In the genomic region with DNA sequence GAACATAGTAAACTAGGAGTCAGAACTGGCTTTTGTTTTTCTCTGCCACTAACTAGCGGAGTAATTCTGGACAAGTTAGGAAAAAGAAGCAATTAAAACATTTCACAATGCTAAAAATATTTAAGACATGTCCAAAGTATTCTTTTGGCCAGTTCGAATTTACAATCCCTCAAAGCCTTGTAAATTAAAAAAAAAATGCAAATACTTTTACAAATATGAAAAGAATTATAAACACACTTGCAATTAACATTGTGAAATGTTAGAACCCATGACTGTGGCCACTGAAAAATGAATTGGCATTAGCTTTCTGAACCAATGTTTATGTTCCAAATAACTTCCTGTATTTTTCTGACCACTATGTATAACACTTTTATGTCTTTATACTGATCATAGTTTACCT, we compare ENCODE assay signal across 18 cellular contexts. TPM values are rescaled to one million over a fixed set of nuclear protein-coding genes. Genes with fewer than 3 reads are reported as not detected.
DNase-seq lines count a peak whose midpoint lies in the region; ATAC-seq and TF ChIP-seq lines count a peak whose summit lies in the region.
"Had no signal": no experiment of that assay in that cellular context is flagged by ENCODE, and none has a peak within 500 bp of the region (broad histone marks: within the 10 kb centered on the region; RNA-seq: fewer than 3 reads in every experiment).

No MANE protein-coding gene starts in this region.

- H3K9me3 ChIP-seq in PC-9 (ENCODE audit: insufficient read depth, low read depth) (no peaks in the 10 kb centered on the region), heart right ventricle (no peaks in the 10 kb centered on the region)
- H3K9me3 ChIP-seq: ascending aorta, HAP-1, lower lobe of right lung, thyroid gland had no signal

- BruUV-seq in PC-9 (replicated peaks; lab: Mats Ljungman, UMichigan) = no TSS peak

- H3K27me3 ChIP-seq in PC-9 (ENCODE audit: insufficient read depth, low read depth) (no peaks in the 10 kb centered on the region), heart right ventricle (no peaks in the 10 kb centered on the region), foreskin keratinocyte (no peaks in the 10 kb centered on the region)
- H3K27me3 ChIP-seq: ascending aorta, thyroid gland had no signal

- H3K27ac ChIP-seq in PC-9 (no peak overlapping the region), heart right ventricle (no peak overlapping the region), foreskin keratinocyte (no peak overlapping the region)
- H3K27ac ChIP-seq: ascending aorta, lower lobe of right lung, thyroid gland had no signal

- peaks cover 7% of the 10 kb centered on the region; the same call in 1 of the 2 replicates for H4K20me1 ChIP-seq in PC-9 (ENCODE audit: insufficient read depth)

- intact Hi-C loops in PC-9 (cut with micrococcal nuclease; ENCODE audit: unreplicated experiment) (loop anchor here (10.0 kb wide), 1 partner anchor 1012 kb away; no protein-coding TSS in a partner anchor), heart right ventricle (cut with DNase I) (loop anchor here in 1 of 10 donors (10.0 kb wide), 1 partner anchor 248 kb away; no protein-coding TSS in a partner anchor)

- peak overlapping the region; percentile 81; the same call in 1 of the 2 replicates for H3K4me3 ChIP-seq in PC-9
- H3K4me3 ChIP-seq in fibroblast of villous mesenchyme (ENCODE audit: low read depth, low read length) = peak overlapping the region; percentile 98
- no peak overlapping the region for H3K4me3 ChIP-seq in heart right ventricle
- H3K4me3 ChIP-seq: thyroid gland had no signal

- peak overlapping the region; percentile 96 for H3K4me2 ChIP-seq in PC-9

- peaks cover 21% of the 10 kb centered on the region for H3F3A ChIP-seq in PC-9 (ENCODE audit: insufficient read depth, low read depth)

- H3K4me1 ChIP-seq in PC-9 (replicated peaks; ENCODE audit: insufficient read depth) = peaks cover 30% of the 10 kb centered on the region
- peaks cover 3 to 35% (median 27%) of the 10 kb centered on the region in 9 donors for H3K4me1 ChIP-seq in heart right ventricle
- peaks cover 7% of the 10 kb centered on the region for H3K4me1 ChIP-seq in foreskin keratinocyte

- 80 to 87% methylated on average over 2 of the region's 2 CpGs for WGBS in heart right ventricle, 2 donors

- peaks cover 38% of the 10 kb centered on the region for H3K36me3 ChIP-seq in PC-9 (ENCODE audit: low read depth)
- H3K36me3 ChIP-seq in heart right ventricle = peaks cover 0 to 55% (median 19%) of the 10 kb centered on the region in 9 donors

- H3K9me2 ChIP-seq in PC-9 (ENCODE audit: insufficient read depth) = no peaks in the 10 kb centered on the region

- H3K79me2 ChIP-seq in PC-9 (ENCODE audit: low read depth) = peaks cover 57% of the 10 kb centered on the region

- CTCF ChIA-PET in PC-9 (lab: Charles Lee) = no interaction called here

- TF ChIP-seq CTCF in PC-9 (conservative IDR thresholded peaks at IDR 0.05) (no peak), fibroblast of villous mesenchyme (IDR thresholded peaks at IDR 0.05; ENCODE audit: insufficient read depth, low read depth, low read length) (no peak), heart right ventricle (IDR thresholded peaks at IDR 0.05) (no peak), foreskin keratinocyte (conservative IDR thresholded peaks at IDR 0.05) (no peak)

- POLR2A ChIA-PET in PC-9 (lab: Charles Lee; ENCODE audit: unreplicated experiment) = no interaction called here

- DNase-seq in AG08395 (ENCODE audit: low spot score) = peak; percentile 55
- DNase-seq in ELR (ENCODE audit: low read depth) = peak; percentile 49
- DNase-seq in PC-9 = no peak
- DNase-seq in fibroblast of villous mesenchyme (ENCODE audit: low read depth) = peak; percentile 91
- no peak for DNase-seq in heart right ventricle
- no peak for DNase-seq in mesenteric fat pad (ENCODE audit: low spot score)
- no peak for DNase-seq in foreskin keratinocyte
- DNase-seq: activated CD4-positive, CD25-positive, alpha-beta regulatory T cell; activated gamma-delta T cell; C1 segment of cervical spinal cord; cortex of kidney; erythroblast; lower lobe of right lung; right cardiac atrium; thyroid gland had no signal

- no peak overlapping the region for H2AFZ ChIP-seq in PC-9

- no peak for ATAC-seq in heart right ventricle
- no peak for ATAC-seq in HG02852 (IDR thresholded peaks at IDR 0.05; ENCODE audit: unreplicated experiment)
- ATAC-seq in foreskin keratinocyte = no peak
- ATAC-seq: lower lobe of right lung, right cardiac atrium had no signal

RNA-seq across cellular contexts. Expression of gene RAD1, which starts 2.2 kb away (rescaled TPM):
- total RNA-seq in PC-9 (2021) (43.8 and 63.0 TPM in 2 replicates), fibroblast of villous mesenchyme (52.5 and 68.7 TPM in 2 replicates), heart right ventricle (10 to 100 TPM; 18.9 to 27.5 (median 23.9) TPM), mesenteric fat pad (16.1 TPM), foreskin keratinocyte (26.1 and 29.1 TPM in 2 replicates)
- polyA plus RNA-seq in heart right ventricle (10 to 100 TPM; 13.3 to 13.5 TPM), foreskin keratinocyte (17.8 and 21.8 TPM in 2 replicates)

RNA-seq across cellular contexts. Expression of gene BRIX1, which starts 2.4 kb away (rescaled TPM):
- 71.9 and 73.4 TPM in 2 replicates for total RNA-seq in PC-9 (2021)
- 38.7 and 88.9 TPM in 2 replicates for total RNA-seq in fibroblast of villous mesenchyme
- 10 to 100 TPM in 9 of 10 donors, 1 to 10 TPM in 1; 9.5 to 17.2 (median 14.9) TPM for total RNA-seq in heart right ventricle
- 10 to 100 TPM; 12.0 to 15.3 TPM for polyA plus RNA-seq in heart right ventricle
- total RNA-seq in mesenteric fat pad = 25.4 TPM
- total RNA-seq in foreskin keratinocyte = 47.1 and 57.6 TPM in 2 replicates
- polyA plus RNA-seq in foreskin keratinocyte = 39.2 and 56.3 TPM in 2 replicates

RNA-seq across cellular contexts. Expression of gene DNAJC21, which starts 16.3 kb away (rescaled TPM):
- total RNA-seq in PC-9 (2021) = 111 and 128 TPM in 2 replicates
- total RNA-seq in fibroblast of villous mesenchyme = 22.2 and 44.5 TPM in 2 replicates
- 10 to 100 TPM; 38.4 to 58.9 (median 50.3) TPM for total RNA-seq in heart right ventricle
- polyA plus RNA-seq in heart right ventricle = 10 to 100 TPM; 30.4 to 30.5 TPM
- 34.9 TPM for total RNA-seq in mesenteric fat pad
- total RNA-seq in foreskin keratinocyte = 44.2 and 60.1 TPM in 2 replicates
- 20.7 and 26.8 TPM in 2 replicates for polyA plus RNA-seq in foreskin keratinocyte

Comparison
In these comparisons a context has a peak if more than half of its experiments do, and no peak if none do; other contexts are left out.
1. DNase-seq: peak in AG08395 (single experiment), ELR (single experiment) and fibroblast of villous mesenchyme (single experiment); none in PC-9 (0 of 2), heart right ventricle (0 of 2), mesenteric fat pad (single experiment) and foreskin keratinocyte (0 of 2).
2. H3K4me3 ChIP-seq: peak in PC-9 (single experiment) and fibroblast of villous mesenchyme (single experiment); none in heart right ventricle (0 of 10).